Comparison of ENCODE assay signal across 8 cellular contexts in the genomic region with DNA sequence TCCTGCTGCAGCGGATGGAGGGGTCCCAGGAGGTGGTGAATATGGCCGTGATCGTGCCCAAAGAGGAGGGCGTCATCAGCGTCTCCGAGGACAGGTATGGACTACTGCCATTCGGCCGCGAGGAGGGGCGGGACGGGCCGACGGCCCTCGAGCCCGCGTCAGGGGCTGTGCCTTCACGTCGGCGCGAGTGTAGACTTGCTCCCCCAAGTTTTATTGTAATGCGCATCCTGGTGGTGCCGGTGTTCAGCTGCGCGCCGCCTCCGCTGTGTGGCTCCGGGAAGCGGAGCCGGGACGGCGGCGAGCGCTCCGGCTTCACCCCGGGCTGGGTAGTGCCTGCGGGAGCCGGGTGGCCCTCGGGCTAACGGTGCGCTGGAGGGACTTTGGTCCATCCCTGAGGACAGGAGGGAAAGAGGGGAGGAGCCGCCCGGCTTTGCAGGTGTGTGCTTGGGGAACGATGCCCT.
DNase-seq lines count a peak whose midpoint lies in the region; ATAC-seq lines count a peak whose summit lies in the region.

No MANE protein-coding gene starts in this region.

- ATAC-seq in HG02938 (IDR thresholded peaks at IDR 0.05; ENCODE audit: unreplicated experiment): peak; percentile 30

- no peaks in the 10 kb centered on the region for H3K9me3 ChIP-seq in mucosa of stomach (ENCODE audit: control insufficient read depth, low read length)

- peak overlapping the region; percentile 82 for H3K9ac ChIP-seq in mucosa of stomach (ENCODE audit: low read length)

- H3K4me3 ChIP-seq in mucosa of stomach (ENCODE audit: low read length): peak overlapping the region; percentile 56

- no peaks in the 10 kb centered on the region for H3K4me1 ChIP-seq in mucosa of stomach (ENCODE audit: control insufficient read depth, insufficient read depth, low read length)

- H3K27ac ChIP-seq in epithelial cell of prostate: peak overlapping the region; percentile 98

- H3K27me3 ChIP-seq in mucosa of stomach (ENCODE audit: control insufficient read depth, insufficient read depth, low read length): no peaks in the 10 kb centered on the region

- H3K36me3 ChIP-seq in mucosa of stomach (ENCODE audit: control insufficient read depth, insufficient read depth, low read length): no peaks in the 10 kb centered on the region

- peak; percentile 18 for DNase-seq in SKM-1 treated with dmso at 0.1 percent for 144 hours (lab: John Stamatoyannopoulos, UW; ENCODE audit: unreplicated experiment)
- no peak for DNase-seq in SKM-1 (lab: John Stamatoyannopoulos, UW; ENCODE audit: unreplicated experiment)
- DNase-seq in NCI-H2227 (lab: John Stamatoyannopoulos, UW; ENCODE audit: unreplicated experiment): peak; percentile 71
- peak; percentile 15 for DNase-seq in activated CD8-positive, alpha-beta memory T cell treated with anti-CD3 and anti-CD28 coated beads, Interleukin-2, amount 50 U/mL, for 24 hours (ENCODE audit: extremely low read depth)
- no peak for DNase-seq in epithelial cell of prostate (ENCODE audit: low read depth, low spot score)
- peak; percentile 27 to 58 for DNase-seq in stimulated activated CD8-positive, alpha-beta memory T cell treated with anti-CD3 and anti-CD28 coated beads, Interleukin-7, amount 100 ng/mL, for 4 hours (ENCODE audit: low read depth in 2 of 2)

Comparison
In these comparisons a context has a peak if more than half of its experiments do, and no peak if none do; other contexts are left out.
1. DNase-seq: peak in SKM-1 treated with dmso at 0.1 percent for 144 hours (single experiment), NCI-H2227 (single experiment), activated CD8-positive, alpha-beta memory T cell treated with anti-CD3 and anti-CD28 coated beads, Interleukin-2, amount 50 U/mL, for 24 hours (single experiment) and stimulated activated CD8-positive, alpha-beta memory T cell treated with anti-CD3 and anti-CD28 coated beads, Interleukin-7, amount 100 ng/mL, for 4 hours (2 of 2); none in SKM-1 (single experiment) and epithelial cell of prostate (single experiment).